28 cellular contexts compared by ENCODE assay signal in genomic region chr17:32861979-32862378, GRCh38.
"Had no signal": no experiment of that assay in that cellular context is flagged by ENCODE, and none has a peak within 500 bp of the region (broad histone marks: within the 10 kb centered on the region; RNA-seq: fewer than 3 reads in every experiment).

No MANE protein-coding gene starts in this region.

- H3K27ac ChIP-seq: body of pancreas, SK-N-MC, VCaP had no signal

- H3K27ac Mint-ChIP-seq: activated CD4-positive, alpha-beta memory T cell treated with anti-CD3 and anti-CD28 coated beads for 36 hours; activated CD4-positive, alpha-beta T cell treated with anti-CD3 and anti-CD28 coated beads, Interleukin-2, amount 10 ng/mL, durations not matched to agents 7 days and 5 days; activated naive CD4-positive, alpha-beta T cell treated with anti-CD3 and anti-CD28 coated beads, Interleukin-2, amount 50 U/mL, for 72 hours; activated naive CD8-positive, alpha-beta T cell treated with anti-CD3 and anti-CD28 coated beads, Interleukin-2, amount 50 U/mL, for 24 hours; T-cell had no signal

- H3K27me3 ChIP-seq: ascending aorta, body of pancreas had no signal

- H3K36me3 Mint-ChIP-seq: activated CD4-positive, alpha-beta memory T cell treated with anti-CD3 and anti-CD28 coated beads for 36 hours; activated naive CD4-positive, alpha-beta T cell treated with anti-CD3 and anti-CD28 coated beads, Interleukin-2, amount 50 U/mL, for 72 hours had no signal

- H3K4me1 Mint-ChIP-seq: activated CD4-positive, alpha-beta T cell treated with anti-CD3 and anti-CD28 coated beads, Interleukin-2, amount 10 ng/mL, durations not matched to agents 7 days and 5 days; T-cell had no signal

- DNase-seq: activated CD4-positive, alpha-beta memory T cell treated with anti-CD3 and anti-CD28 coated beads for 36 hours; activated CD4-positive, alpha-beta T cell treated with anti-CD3 and anti-CD28 coated beads, Interleukin-2, amount 10 ng/mL, durations not matched to agents 7 days and 5 days; activated CD4-positive, CD25-positive, alpha-beta regulatory T cell; activated CD8-positive, alpha-beta memory T cell treated with anti-CD3 and anti-CD28 coated beads for 24 hours; activated effector memory CD4-positive, alpha-beta T cell treated with anti-CD3 and anti-CD28 coated beads, Interleukin-2, amount 50 U/mL, for 16 hours; activated naive CD4-positive, alpha-beta T cell treated with Interleukin-2 at 50 U/mL for 16 hours; activated naive CD8-positive, alpha-beta T cell treated with anti-CD3 and anti-CD28 coated beads, Interleukin-2, amount 50 U/mL, for 24 hours; activated T-cell treated with anti-CD3 and anti-CD28 coated beads, Interleukin-2, amount 50 U/mL, for 4 hours; amniotic stem cell; body of pancreas; NCI-H1048; NCI-H146; NCI-H187 treated with DMSO at 0.1 percent for 48 hours; NCI-H2081 treated with DMSO at 0.1 percent for 48 hours; NCI-H2171; NCI-H226; NCI-H526; NCI-H82; RPMI8226; T-cell; T-helper 2 cell; T1000 had no signal

- H3K27me3 Mint-ChIP-seq: activated CD4-positive, alpha-beta memory T cell treated with anti-CD3 and anti-CD28 coated beads for 36 hours had no signal

- H3K9me3 ChIP-seq: ascending aorta, body of pancreas had no signal

- ATAC-seq: activated naive CD4-positive, alpha-beta T cell treated with anti-CD3 and anti-CD28 coated beads, Interleukin-2, amount 50 U/mL, for 72 hours; activated naive CD8-positive, alpha-beta T cell treated with anti-CD3 and anti-CD28 coated beads, Interleukin-2, amount 50 U/mL, for 24 hours; activated T-cell treated with anti-CD3 and anti-CD28 coated beads, Interleukin-2, amount 50 U/mL, for 4 hours; body of pancreas; Panc1; Right ventricle myocardium inferior; T-cell had no signal

- H3K9me3 Mint-ChIP-seq: activated CD4-positive, alpha-beta memory T cell treated with anti-CD3 and anti-CD28 coated beads for 36 hours; activated CD4-positive, alpha-beta T cell treated with anti-CD3 and anti-CD28 coated beads, Interleukin-2, amount 10 ng/mL, durations not matched to agents 7 days and 5 days; activated naive CD4-positive, alpha-beta T cell treated with anti-CD3 and anti-CD28 coated beads, Interleukin-2, amount 50 U/mL, for 72 hours; activated naive CD8-positive, alpha-beta T cell treated with anti-CD3 and anti-CD28 coated beads, Interleukin-2, amount 50 U/mL, for 24 hours; activated T-cell treated with anti-CD3 and anti-CD28 coated beads, Interleukin-2, amount 50 U/mL, for 4 hours; T-cell had no signal

- H3K36me3 ChIP-seq: ascending aorta had no signal

- H3K4me3 ChIP-seq: ascending aorta, body of pancreas, SK-N-MC had no signal

- H3K4me3 Mint-ChIP-seq: activated CD4-positive, alpha-beta memory T cell treated with anti-CD3 and anti-CD28 coated beads for 36 hours; activated CD4-positive, alpha-beta T cell treated with anti-CD3 and anti-CD28 coated beads, Interleukin-2, amount 10 ng/mL, durations not matched to agents 7 days and 5 days; activated naive CD8-positive, alpha-beta T cell treated with anti-CD3 and anti-CD28 coated beads, Interleukin-2, amount 50 U/mL, for 24 hours; activated T-cell treated with anti-CD3 and anti-CD28 coated beads, Interleukin-2, amount 50 U/mL, for 4 hours; T-cell had no signal
